8 cellular contexts compared by ENCODE assay signal in genomic region chr10:107814865-107815487, GRCh38.
DNase-seq lines count a peak whose midpoint lies in the region; ATAC-seq and TF ChIP-seq lines count a peak whose summit lies in the region.

No MANE protein-coding gene starts in this region.

- peak; percentile 40 for DNase-seq in Caki2 (ENCODE audit: low read depth)
- peak; percentile 7 for DNase-seq in NCI-H1048 (lab: John Stamatoyannopoulos, UW)
- peak in 37 of 58 donors; percentile 0 to 53 (median 10) for DNase-seq in anterior cingulate cortex (lab: John Stamatoyannopoulos, UW)
- DNase-seq in iPS DF 6.9 (ENCODE audit: low read depth, low spot score): peak; percentile 33
- peak; percentile 23 to 72 for DNase-seq in tibial nerve (ENCODE audit: low spot score in 2 of 2)
- DNase-seq in NCI-H187 (lab: John Stamatoyannopoulos, UW): no peak

- TF ChIP-seq CTCF in tibial nerve (IDR thresholded peaks at IDR 0.05): peak; percentile 50 to 59 (median 58)

- H3K27ac ChIP-seq in iPS DF 6.9 (ENCODE audit: low read length) (no peak overlapping the region), tibial nerve (no peak overlapping the region)

- peak; percentile 59 for ATAC-seq in GM19324 (IDR thresholded peaks at IDR 0.05; ENCODE audit: low FRiP score, unreplicated experiment)
- no peak for ATAC-seq in GM21381 (IDR thresholded peaks at IDR 0.05; ENCODE audit: unreplicated experiment)

- in situ Hi-C loops in Caki2 (cut with HindIII; ENCODE audit: low pct_unique_long_range_greater_than_20kb, low sequenced_read_pairs): no loop called here

- no peaks in the 10 kb centered on the region for H3K27me3 ChIP-seq in iPS DF 6.9 (ENCODE audit: control insufficient read depth, insufficient read depth, low read length)
- H3K27me3 ChIP-seq in tibial nerve: no peaks in the 10 kb centered on the region

- H3K36me3 ChIP-seq in iPS DF 6.9 (ENCODE audit: control insufficient read depth, insufficient read depth, low read length): no peaks in the 10 kb centered on the region
- H3K36me3 ChIP-seq in tibial nerve: no peaks in the 10 kb centered on the region

- TF ChIP-seq EP300 in tibial nerve (IDR thresholded peaks at IDR 0.05): no peak

- H3K4me1 ChIP-seq in iPS DF 6.9 (ENCODE audit: control insufficient read depth, insufficient read depth, low read length): no peaks in the 10 kb centered on the region
- H3K4me1 ChIP-seq in tibial nerve: no peaks in the 10 kb centered on the region

- WGBS in iPS DF 6.9 (ENCODE audit: insufficient coverage, insufficient read length): no CpG with 5 or more reads among the region's 6 CpGs
- 59 to 64% methylated on average over 6 of the region's 6 CpGs for WGBS in tibial nerve, 2 donors

- H3K9me3 ChIP-seq in iPS DF 6.9 (ENCODE audit: control insufficient read depth, insufficient read depth, low read length): no peaks in the 10 kb centered on the region
- H3K9me3 ChIP-seq in tibial nerve: no peaks in the 10 kb centered on the region

- TF ChIP-seq POLR2A in tibial nerve (IDR thresholded peaks at IDR 0.05): no peak

- H3K4me3 ChIP-seq in iPS DF 6.9 (ENCODE audit: low read length) (no peak overlapping the region), tibial nerve (no peak overlapping the region)

Comparison
In these comparisons a context has a peak if more than half of its experiments do, and no peak if none do; other contexts are left out.
1. DNase-seq: peak in Caki2 (single experiment), NCI-H1048 (single experiment), anterior cingulate cortex (37 of 58), iPS DF 6.9 (single experiment) and tibial nerve (2 of 2); none in NCI-H187 (0 of 2).